1 cellular context compared by ENCODE assay signal in genomic region chr22:38485783-38486182, GRCh38.
TF ChIP-seq lines count a peak whose summit lies in the region.

No MANE protein-coding gene starts in this region.

TF ChIP-seq in GM23338, 12 proteins besides CTCF, POLR2A, EP300 and RAD21 (continued from another document):
- no peak for TF ChIP-seq ZNF114 (CRISPR knock-in tag; IDR thresholded peaks at IDR 0.05)
- no peak for TF ChIP-seq ETS1 (IDR thresholded peaks at IDR 0.05)
- TF ChIP-seq JUNB (IDR thresholded peaks at IDR 0.05; ENCODE audit: unreplicated experiment): no peak
- no peak for TF ChIP-seq ZNF331 (CRISPR knock-in tag; IDR thresholded peaks at IDR 0.05; ENCODE audit: low read depth)
- TF ChIP-seq CREB1 (CRISPR knock-in tag; IDR thresholded peaks at IDR 0.05; ENCODE audit: low read depth): no peak
- TF ChIP-seq POLR2AphosphoS5 (IDR thresholded peaks at IDR 0.05; ENCODE audit: low read depth): no peak; the same call in 1 of the 2 replicates
- no peak for TF ChIP-seq STAT1 (IDR thresholded peaks at IDR 0.05; ENCODE audit: unreplicated experiment)
- TF ChIP-seq, protein P1, sequence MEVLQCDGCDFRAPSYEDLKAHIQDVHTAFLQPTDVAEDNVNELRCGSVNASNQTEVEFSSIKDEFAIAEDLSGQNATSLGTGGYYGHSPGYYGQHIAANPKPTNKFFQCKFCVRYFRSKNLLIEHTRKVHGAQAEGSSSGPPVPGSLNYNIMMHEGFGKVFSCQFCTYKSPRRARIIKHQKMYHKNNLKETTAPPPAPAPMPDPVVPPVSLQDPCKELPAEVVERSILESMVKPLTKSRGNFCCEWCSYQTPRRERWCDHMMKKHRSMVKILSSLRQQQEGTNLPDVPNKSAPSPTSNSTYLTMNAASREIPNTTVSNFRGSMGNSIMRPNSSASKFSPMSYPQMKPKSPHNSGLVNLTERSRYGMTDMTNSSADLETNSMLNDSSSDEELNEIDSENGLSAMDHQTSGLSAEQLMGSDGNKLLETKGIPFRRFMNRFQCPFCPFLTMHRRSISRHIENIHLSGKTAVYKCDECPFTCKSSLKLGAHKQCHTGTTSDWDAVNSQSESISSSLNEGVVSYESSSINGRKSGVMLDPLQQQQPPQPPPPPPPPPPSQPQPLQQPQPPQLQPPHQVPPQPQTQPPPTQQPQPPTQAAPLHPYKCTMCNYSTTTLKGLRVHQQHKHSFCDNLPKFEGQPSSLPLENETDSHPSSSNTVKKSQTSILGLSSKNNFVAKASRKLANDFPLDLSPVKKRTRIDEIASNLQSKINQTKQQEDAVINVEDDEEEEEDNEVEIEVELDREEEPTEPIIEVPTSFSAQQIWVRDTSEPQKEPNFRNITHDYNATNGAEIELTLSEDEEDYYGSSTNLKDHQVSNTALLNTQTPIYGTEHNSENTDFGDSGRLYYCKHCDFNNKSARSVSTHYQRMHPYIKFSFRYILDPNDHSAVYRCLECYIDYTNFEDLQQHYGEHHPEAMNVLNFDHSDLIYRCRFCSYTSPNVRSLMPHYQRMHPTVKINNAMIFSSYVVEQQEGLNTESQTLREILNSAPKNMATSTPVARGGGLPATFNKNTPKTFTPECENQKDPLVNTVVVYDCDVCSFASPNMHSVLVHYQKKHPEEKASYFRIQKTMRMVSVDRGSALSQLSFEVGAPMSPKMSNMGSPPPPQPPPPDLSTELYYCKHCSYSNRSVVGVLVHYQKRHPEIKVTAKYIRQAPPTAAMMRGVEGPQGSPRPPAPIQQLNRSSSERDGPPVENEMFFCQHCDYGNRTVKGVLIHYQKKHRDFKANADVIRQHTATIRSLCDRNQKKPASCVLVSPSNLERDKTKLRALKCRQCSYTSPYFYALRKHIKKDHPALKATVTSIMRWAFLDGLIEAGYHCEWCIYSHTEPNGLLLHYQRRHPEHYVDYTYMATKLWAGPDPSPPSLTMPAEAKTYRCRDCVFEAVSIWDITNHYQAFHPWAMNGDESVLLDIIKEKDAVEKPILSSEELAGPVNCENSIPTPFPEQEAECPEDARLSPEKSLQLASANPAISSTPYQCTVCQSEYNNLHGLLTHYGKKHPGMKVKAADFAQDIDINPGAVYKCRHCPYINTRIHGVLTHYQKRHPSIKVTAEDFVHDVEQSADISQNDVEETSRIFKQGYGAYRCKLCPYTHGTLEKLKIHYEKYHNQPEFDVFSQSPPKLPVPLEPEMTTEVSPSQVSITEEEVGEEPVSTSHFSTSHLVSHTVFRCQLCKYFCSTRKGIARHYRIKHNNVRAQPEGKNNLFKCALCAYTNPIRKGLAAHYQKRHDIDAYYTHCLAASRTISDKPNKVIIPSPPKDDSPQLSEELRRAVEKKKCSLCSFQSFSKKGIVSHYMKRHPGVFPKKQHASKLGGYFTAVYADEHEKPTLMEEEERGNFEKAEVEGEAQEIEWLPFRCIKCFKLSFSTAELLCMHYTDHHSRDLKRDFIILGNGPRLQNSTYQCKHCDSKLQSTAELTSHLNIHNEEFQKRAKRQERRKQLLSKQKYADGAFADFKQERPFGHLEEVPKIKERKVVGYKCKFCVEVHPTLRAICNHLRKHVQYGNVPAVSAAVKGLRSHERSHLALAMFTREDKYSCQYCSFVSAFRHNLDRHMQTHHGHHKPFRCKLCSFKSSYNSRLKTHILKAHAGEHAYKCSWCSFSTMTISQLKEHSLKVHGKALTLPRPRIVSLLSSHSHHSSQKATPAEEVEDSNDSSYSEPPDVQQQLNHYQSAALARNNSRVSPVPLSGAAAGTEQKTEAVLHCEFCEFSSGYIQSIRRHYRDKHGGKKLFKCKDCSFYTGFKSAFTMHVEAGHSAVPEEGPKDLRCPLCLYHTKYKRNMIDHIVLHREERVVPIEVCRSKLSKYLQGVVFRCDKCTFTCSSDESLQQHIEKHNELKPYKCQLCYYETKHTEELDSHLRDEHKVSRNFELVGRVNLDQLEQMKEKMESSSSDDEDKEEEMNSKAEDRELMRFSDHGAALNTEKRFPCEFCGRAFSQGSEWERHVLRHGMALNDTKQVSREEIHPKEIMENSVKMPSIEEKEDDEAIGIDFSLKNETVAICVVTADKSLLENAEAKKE (CRISPR knock-in tag; IDR thresholded peaks at IDR 0.05): no peak
- no peak for TF ChIP-seq EZH2phosphoT487 (IDR thresholded peaks at IDR 0.05; ENCODE audit: unreplicated experiment)
